In the genomic region with DNA sequence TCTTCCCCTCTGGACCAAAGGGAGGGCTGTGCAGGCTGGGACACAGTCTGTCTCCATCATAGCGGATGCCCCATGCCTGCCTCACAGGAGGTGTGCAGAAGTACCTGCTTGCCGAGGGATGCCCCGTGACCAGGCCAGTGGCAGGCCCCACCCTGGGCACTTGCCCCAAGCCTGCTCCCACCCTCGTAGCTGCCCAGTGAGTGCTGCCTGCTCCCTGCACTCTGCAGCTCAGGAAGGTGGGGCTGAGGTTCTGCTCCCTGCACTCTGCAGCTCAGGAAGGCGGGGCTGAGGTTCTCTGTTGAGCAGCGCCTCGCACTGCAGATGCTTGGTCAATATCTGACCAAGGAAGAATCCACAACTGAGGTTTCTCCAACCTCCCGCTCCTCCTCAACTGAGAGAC, we compare ENCODE assay signal across 25 cellular contexts.
"Had no signal": no experiment of that assay in that cellular context is flagged by ENCODE, and none has a peak within 500 bp of the region (broad histone marks: within the 10 kb centered on the region; RNA-seq: fewer than 3 reads in every experiment).

No MANE protein-coding gene starts in this region.

- DNase-seq: hippocampal formation; kidney glomerular epithelial cell; left cardiac atrium; mesendoderm; naive B cell; natural killer cell; occipital lobe; psoas muscle; stimulated activated CD4-positive, alpha-beta T cell treated with anti-CD3 and anti-CD28 coated beads, Interleukin-1b, Interleukin-23, amount 100 ng/mL, for 48 hours; stimulated activated CD4-positive, alpha-beta T cell treated with anti-CD3 and anti-CD28 coated beads, Interleukin-2, amount 100 ng/mL, for 48 hours; stimulated activated CD4-positive, alpha-beta T cell treated with anti-CD3 and anti-CD28 coated beads, Interleukin-4, amount 100 ng/mL, for 4 hours; stimulated activated CD8-positive, alpha-beta memory T cell treated with anti-CD3 and anti-CD28 coated beads, Interleukin-4, amount 100 ng/mL, for 48 hours; substantia nigra; uterus had no signal

- H3K4me1 Mint-ChIP-seq: mesothelial cell of epicardium, natural killer cell had no signal

- H3K79me2 ChIP-seq: parathyroid adenoma had no signal

- H3K4me3 ChIP-seq: lung, psoas muscle, right lobe of liver, smooth muscle cell, tibial nerve, uterus had no signal

- H3K9ac ChIP-seq: parathyroid adenoma had no signal

- H2AFZ ChIP-seq: parathyroid adenoma had no signal

- H3K4me3 Mint-ChIP-seq: mesothelial cell of epicardium; naive B cell; natural killer cell; stimulated activated memory B cell treated with anti-CD40 and anti-IgM and Interleukin-4, amounts not matched to agents 10 μg/mL and 1 μg/mL and 100 μg/mL, for 72 hours; stimulated activated naive CD8-positive, alpha-beta T cell treated with anti-CD3 and anti-CD28 coated beads, Interleukin-15, Interleukin-2, amounts not matched to agents 100 ng/mL and 50 ng/mL, for 24 hours; type B pancreatic cell had no signal

- H3K27ac ChIP-seq: neutrophil, parathyroid adenoma, psoas muscle, right lobe of liver, tibial nerve, uterus had no signal

- H3K36me3 ChIP-seq: neutrophil, uterus had no signal

- H3K27me3 ChIP-seq: neutrophil, right lobe of liver, tibial nerve, uterus had no signal

- H3K9me3 ChIP-seq: neutrophil, psoas muscle, right lobe of liver, tibial nerve, uterus had no signal

- FAIRE-seq: keratinocyte had no signal

- H3K36me3 Mint-ChIP-seq: natural killer cell had no signal

- H3K4me1 ChIP-seq: parathyroid adenoma, psoas muscle, uterus had no signal

- H3K4me2 ChIP-seq: smooth muscle cell had no signal

- H3K27me3 Mint-ChIP-seq: naive B cell; stimulated activated memory B cell treated with anti-CD40 and anti-IgM and Interleukin-4, amounts not matched to agents 10 μg/mL and 1 μg/mL and 100 μg/mL, for 72 hours; stimulated activated naive CD8-positive, alpha-beta T cell treated with anti-CD3 and anti-CD28 coated beads, Interleukin-15, Interleukin-2, amounts not matched to agents 100 ng/mL and 50 ng/mL, for 24 hours; type B pancreatic cell had no signal

- H3K9me3 Mint-ChIP-seq: mesothelial cell of epicardium, natural killer cell, type B pancreatic cell had no signal

- ATAC-seq: left cardiac atrium; natural killer cell; psoas muscle; stimulated activated memory B cell treated with anti-CD40 and anti-IgM and Interleukin-4, amounts not matched to agents 10 μg/mL and 1 μg/mL and 100 μg/mL, for 72 hours had no signal

- H3K27ac Mint-ChIP-seq: mesothelial cell of epicardium; natural killer cell; stimulated activated memory B cell treated with anti-CD40 and anti-IgM and Interleukin-4, amounts not matched to agents 10 μg/mL and 1 μg/mL and 100 μg/mL, for 72 hours; stimulated activated naive CD8-positive, alpha-beta T cell treated with anti-CD3 and anti-CD28 coated beads, Interleukin-15, Interleukin-2, amounts not matched to agents 100 ng/mL and 50 ng/mL, for 24 hours; type B pancreatic cell had no signal
